ENCODE assay signal across 3 cellular contexts in genomic region chr1:192386051-192386650, GRCh38.
TF ChIP-seq lines count a peak whose summit lies in the region.

No MANE protein-coding gene starts in this region.

TF ChIP-seq in SK-N-SH treated with all-trans-retinoic acid at 6 μM for 48 hours, 23 proteins besides CTCF, POLR2A, EP300 and RAD21 (continued from another document):
- TF ChIP-seq PATZ1 (CRISPR knock-in tag; IDR thresholded peaks at IDR 0.05; ENCODE audit: borderline replicate concordance) (no peak), OSR1 (CRISPR knock-in tag; IDR thresholded peaks at IDR 0.05) (no peak), ZNF565 (CRISPR knock-in tag; conservative IDR thresholded peaks at IDR 0.05; ENCODE audit: low read depth) (no peak), TSHZ2 (CRISPR knock-in tag; IDR thresholded peaks at IDR 0.05) (no peak), SNAI2 (CRISPR knock-in tag; IDR thresholded peaks at IDR 0.05) (no peak)

TF ChIP-seq in SK-N-SH, 30 proteins besides CTCF, POLR2A, EP300 and RAD21:
- TF ChIP-seq REST (IDR thresholded peaks at IDR 0.05; ENCODE audit: low read depth, low read length) (no peak), MXI1 (IDR thresholded peaks at IDR 0.05; ENCODE audit: low read depth, low read length) (no peak), MAX (IDR thresholded peaks at IDR 0.05; ENCODE audit: low read depth) (no peak), JUND (IDR thresholded peaks at IDR 0.05) (no peak), FOXJ3 (CRISPR knock-in tag; IDR thresholded peaks at IDR 0.05) (no peak), RCOR1 (IDR thresholded peaks at IDR 0.05; ENCODE audit: low read length) (no peak), USF2 (IDR thresholded peaks at IDR 0.05; ENCODE audit: borderline replicate concordance, low read depth, low read length) (no peak), TCF12 (IDR thresholded peaks at IDR 0.05) (no peak), RFX5 (IDR thresholded peaks at IDR 0.05; ENCODE audit: low read length) (no peak)
TF ChIP-seq in SK-N-SH: peak in this region for 0.

TF ChIP-seq in H1, 55 proteins besides CTCF, POLR2A, EP300 and RAD21 (continued from another document):
- no peak for TF ChIP-seq RFX5 (IDR thresholded peaks at IDR 0.05; ENCODE audit: borderline replicate concordance, low read depth, low read length)
